In genomic region chr6:137867685-137868509, GRCh38 we compare ENCODE assay signal across 8 cellular contexts. TPM values are rescaled to one million over a fixed set of nuclear protein-coding genes. Genes with fewer than 3 reads are reported as not detected.
DNase-seq lines count a peak whose midpoint lies in the region; ATAC-seq, FAIRE-seq and TF ChIP-seq lines count a peak whose summit lies in the region.

No MANE protein-coding gene starts in this region.

- dilution Hi-C loops in IMR-90 (cut with HindIII; ENCODE audit: low sequenced_read_pairs, unreplicated experiment) = no loop called here
- dilution Hi-C loops in endothelial cell of umbilical vein (cut with MboI; ENCODE audit: extremely low pct_ligation_motif_present, low sequenced_read_pairs) = no loop called here

- H3K4me3 Mint-ChIP-seq in activated B cell treated with CpG ODN at 0.5 μM for 24 hours = peak overlapping the region; percentile 96

- no peak for TF ChIP-seq POLR2A in IMR-90 (IDR thresholded peaks at IDR 0.05; ENCODE audit: low read depth, low read length)
- no peak for TF ChIP-seq POLR2A in endothelial cell of umbilical vein (IDR thresholded peaks at IDR 0.05; ENCODE audit: low read depth, low read length)

- peak overlapping the region; percentile 30; the same call in 1 of the 2 replicates for H2BK120ac ChIP-seq in IMR-90 (ENCODE audit: low read depth, low read length)

- in situ Hi-C loops in IMR-90 (cut with MboI; ENCODE audit: low sequenced_read_pairs) = loop anchor here (5.0 to 10.0 kb wide), 2 partner anchors 161 to 237 kb away; partner anchors contain the start of gene PERP

- no peaks in the 10 kb centered on the region for H3K27me3 Mint-ChIP-seq in activated B cell treated with CpG ODN at 0.5 μM for 24 hours

- FAIRE-seq in endothelial cell of umbilical vein (lab: Jason Lieb, UNC) = peak; percentile 57

- peak overlapping the region; percentile 37 for H2BK5ac ChIP-seq in IMR-90 (ENCODE audit: low read depth, low read length, poor library complexity, severe bottlenecking)

- no peak for TF ChIP-seq RAD21 in IMR-90 (IDR thresholded peaks at IDR 0.05; ENCODE audit: low read length)

- H4K91ac ChIP-seq in IMR-90 (ENCODE audit: insufficient read depth, low read depth, low read length) = peak overlapping the region; percentile 65; the same call in 1 of the 2 replicates

- H3K4me1 Mint-ChIP-seq in activated B cell treated with CpG ODN at 0.5 μM for 24 hours = peaks cover 62% of the 10 kb centered on the region

- no peaks in the 10 kb centered on the region for H3K9me3 Mint-ChIP-seq in activated B cell treated with CpG ODN at 0.5 μM for 24 hours

- H3K18ac ChIP-seq in IMR-90 (ENCODE audit: low read depth, low read length) = peak overlapping the region; percentile 59

- peak overlapping the region; percentile 20 for H3K4ac ChIP-seq in IMR-90 (ENCODE audit: low read depth, low read length)

- POLR2A ChIA-PET in IMR-90 (lab: Charles Lee; ENCODE audit: unreplicated experiment) (no interaction called here), activated B cell treated with CpG ODN at 0.5 μM for 24 hours (lab: Charles Lee) (interaction anchor here (0.5 to 7.8 kb wide), 25 partner anchors 13 to 1108 kb away, joined by 3 to 80 read pairs (median 7); no protein-coding TSS in a partner anchor), endothelial cell of umbilical vein (lab: Charles Lee) (interaction anchor here (1.3 kb wide), 1 partner anchor 163 kb away, joined by 4 read pairs; no protein-coding TSS in a partner anchor)

- H3K9ac ChIP-seq in IMR-90 (ENCODE audit: low read depth, low read length) = peak overlapping the region; percentile 85
- peak overlapping the region; percentile 64 for H3K9ac ChIP-seq in endothelial cell of umbilical vein (replicated peaks; ENCODE audit: extremely low read depth, insufficient read depth, low read length)
- peak overlapping the region; percentile 70 for H3K9ac ChIP-seq in muscle layer of colon (ENCODE audit: low read length)

- H2AK5ac ChIP-seq in IMR-90 (ENCODE audit: low read depth, low read length) = no peak overlapping the region; the same call in 1 of the 2 replicates

- H3K9me1 ChIP-seq in IMR-90 (ENCODE audit: insufficient read depth, low read length) = 0 out of 2 replicates have a peak, but pooled peaks cover 5% of the 10 kb centered on the region
- H3K9me1 ChIP-seq in endothelial cell of umbilical vein (replicated peaks; ENCODE audit: control insufficient read depth, extremely low read depth, insufficient read depth, low read length) = no peaks in the 10 kb centered on the region

- H3K4me2 ChIP-seq in IMR-90 (ENCODE audit: low read depth, low read length) (peak overlapping the region; percentile 94), endothelial cell of umbilical vein (ENCODE audit: insufficient read depth, low read length) (peak overlapping the region; percentile 79)

- DNase-seq in stimulated activated CD4-positive, alpha-beta T cell treated with anti-CD3 and anti-CD28 coated beads, Interleukin-1b, Interleukin-23, amount 100 ng/mL, for 48 hours = peak; percentile 43
- DNase-seq in stimulated activated CD4-positive, alpha-beta T cell treated with anti-CD3 and anti-CD28 coated beads, Interleukin-2, amount 100 ng/mL, for 48 hours = no peak
- DNase-seq in IMR-90 = peak; percentile 37
- peak; percentile 38 for DNase-seq in activated B cell treated with CpG ODN at 0.5 μM for 24 hours
- DNase-seq in endothelial cell of umbilical vein (ENCODE audit: low read depth, low spot score) = peak; percentile 42
- peak in 1 of 2 donors; percentile 54 for DNase-seq in aorta
- no peak for DNase-seq in HuH-7 (ENCODE audit: low spot score)

- H3K36me3 Mint-ChIP-seq in activated B cell treated with CpG ODN at 0.5 μM for 24 hours (ENCODE audit: low read depth) = peaks cover 54% of the 10 kb centered on the region

- intact Hi-C loops in IMR-90 (cut with micrococcal nuclease) = loop anchor here (1.0 to 5.0 kb wide), 6 partner anchors 19 to 239 kb away; partner anchors contain the start of gene PERP
- intact Hi-C loops in activated B cell treated with CpG ODN at 0.5 μM for 24 hours (cut with micrococcal nuclease) = loop anchor here (1.0 to 5.0 kb wide), 12 partner anchors 36 to 765 kb away; partner anchors contain the start of gene HEBP2
- intact Hi-C loops in endothelial cell of umbilical vein (cut with micrococcal nuclease) = loop anchor here (1.0 to 2.0 kb wide), 5 partner anchors 68 to 160 kb away; no protein-coding TSS in a partner anchor
- intact Hi-C loops in aorta (cut with DNase I) = loop anchor here (5.0 to 10.0 kb wide), 3 partner anchors 64 to 653 kb away; partner anchors contain the start of gene IFNGR1 (in 1 of the 2)

- H3K27me3 ChIP-seq in IMR-90 (ENCODE audit: control insufficient read depth, insufficient read depth, low read length) (no peaks in the 10 kb centered on the region), endothelial cell of umbilical vein (ENCODE audit: control insufficient read depth in 2 of 2, insufficient read depth in 2 of 2, low read length in 2 of 2) (no peaks in the 10 kb centered on the region), muscle layer of colon (ENCODE audit: control insufficient read depth in 1 of 2, insufficient read depth in 2 of 2, low read length in 2 of 2) (no peaks in the 10 kb centered on the region), aorta (ENCODE audit: control insufficient read depth in 1 of 2, insufficient read depth in 2 of 2, low read length in 1 of 2) (no peaks in the 10 kb centered on the region)

- TF ChIP-seq CTCF in IMR-90 (conservative IDR thresholded peaks at IDR 0.05; ENCODE audit: low read depth, low read length) (no peak), activated B cell treated with CpG ODN at 0.5 μM for 24 hours (IDR thresholded peaks at IDR 0.05) (no peak), endothelial cell of umbilical vein (IDR thresholded peaks at IDR 0.05; ENCODE audit: extremely low read depth in 1 of 2, insufficient read depth in 1 of 2, low read depth in 1 of 2, low read length in 2 of 2) (no peak)

- no peak overlapping the region for H2BK15ac ChIP-seq in IMR-90 (ENCODE audit: low read depth, low read length)

- H3K9me3 ChIP-seq in IMR-90 (ENCODE audit: control insufficient read depth, insufficient read depth, low read length) (no peaks in the 10 kb centered on the region), endothelial cell of umbilical vein (replicated peaks; ENCODE audit: control insufficient read depth, insufficient read depth, low read length) (no peaks in the 10 kb centered on the region), muscle layer of colon (ENCODE audit: low read length) (no peaks in the 10 kb centered on the region), aorta (ENCODE audit: control insufficient read depth, low read length) (no peaks in the 10 kb centered on the region)

- H4K20me1 ChIP-seq in IMR-90 (ENCODE audit: insufficient read depth, low read length) (0 out of 2 replicates have a peak, but pooled peaks cover 6% of the 10 kb centered on the region), endothelial cell of umbilical vein (replicated peaks; ENCODE audit: control insufficient read depth, extremely low read depth, insufficient read depth, low read length) (no peaks in the 10 kb centered on the region)

- peak overlapping the region; percentile 50; the same call in 1 of the 2 replicates for H3K56ac ChIP-seq in IMR-90 (ENCODE audit: extremely low read depth, insufficient read depth, low read length)

- peak overlapping the region; percentile 94 for H3K27ac Mint-ChIP-seq in activated B cell treated with CpG ODN at 0.5 μM for 24 hours

- ATAC-seq in IMR-90 (ENCODE audit: low read depth) (peak; percentile 22), activated B cell treated with CpG ODN at 0.5 μM for 24 hours (ENCODE audit: low read depth) (no peak), aorta (ENCODE audit: low FRiP score) (peak; percentile 20)

- peak overlapping the region; percentile 90 for H3K23ac ChIP-seq in IMR-90 (ENCODE audit: low read depth, low read length)

- H4K5ac ChIP-seq in IMR-90 (ENCODE audit: low read depth, low read length) = peak overlapping the region; percentile 21

- H2BK20ac ChIP-seq in IMR-90 (ENCODE audit: low read depth, low read length) = no peak overlapping the region

- CTCF ChIA-PET in IMR-90 (lab: Yijun Ruan, JAX) (interaction anchor here (0.6 to 2.1 kb wide), 10 partner anchors 20 to 555 kb away, joined by 3 to 10 read pairs (median 4); no protein-coding TSS in a partner anchor), activated B cell treated with CpG ODN at 0.5 μM for 24 hours (lab: Charles Lee) (interaction anchor here (0.9 to 10.8 kb wide), 26 partner anchors 8 to 169 kb away, joined by 3 to 132 read pairs (median 7); no protein-coding TSS in a partner anchor), endothelial cell of umbilical vein (lab: Charles Lee) (interaction anchor here (0.6 to 8.4 kb wide), 35 partner anchors 9 to 187 kb away, joined by 3 to 111 read pairs (median 5); no protein-coding TSS in a partner anchor)

- 7% methylated on average over 18 of the region's 32 CpGs; no CpG with 5 or more reads in 1 of the 2 experiments for WGBS in IMR-90 (ENCODE audit: extremely low coverage in 2 of 2, insufficient read length in 1 of 2), 2 experiments
- WGBS in aorta, 2 donors = 5 to 9% methylated on average over 32 of the region's 32 CpGs

- H3K4me3 ChIP-seq in IMR-90 (ENCODE audit: insufficient read depth, low read depth, low read length) (peak overlapping the region; percentile 88), endothelial cell of umbilical vein (replicated peaks in 1 of 3; ENCODE audit: insufficient read depth in 1 of 3, low read depth in 1 of 3, low read length in 3 of 3) (peak overlapping the region; percentile 54 to 88 (median 63)), muscle layer of colon (ENCODE audit: low read depth in 1 of 2, low read length in 2 of 2) (peak overlapping the region; percentile 93 to 96), aorta (ENCODE audit: low read length in 2 of 2) (peak overlapping the region; percentile 75 to 78)

- H4K8ac ChIP-seq in IMR-90 (ENCODE audit: low read depth in 2 of 2, low read length in 2 of 2) = peak overlapping the region; percentile 2 to 36; a peak in 2 of 4 replicates

- H3K27ac ChIP-seq in IMR-90 (ENCODE audit: insufficient read depth, low read length) (peak overlapping the region; percentile 70), endothelial cell of umbilical vein (ENCODE audit: insufficient read depth, low read depth, low read length) (peak overlapping the region; percentile 48), muscle layer of colon (ENCODE audit: low read depth, low read length) (peak overlapping the region; percentile 95), aorta (ENCODE audit: low read depth in 1 of 2, low read length in 2 of 2) (no peak overlapping the region)

- no peaks in the 10 kb centered on the region for H3K79me2 ChIP-seq in endothelial cell of umbilical vein (ENCODE audit: control insufficient read depth, insufficient read depth, low read length)

- peak overlapping the region; percentile 92 for H2AFZ ChIP-seq in IMR-90 (replicated peaks; ENCODE audit: low read length, poor library complexity)
- peak overlapping the region; percentile 56 for H2AFZ ChIP-seq in endothelial cell of umbilical vein (ENCODE audit: low read depth, low read length)

- BruUV-seq in IMR-90 (replicated peaks; lab: Mats Ljungman, UMichigan) (no TSS peak), endothelial cell of umbilical vein (replicated peaks; lab: Mats Ljungman, UMichigan) (no TSS peak)

- H3K79me1 ChIP-seq in IMR-90 (ENCODE audit: low read depth in 1 of 2, low read length in 2 of 2) = peaks cover 6 to 43% of the 10 kb centered on the region in 2 experiments; a peak in 3 of 4 replicates

- H3K14ac ChIP-seq in IMR-90 (replicated peaks; ENCODE audit: low read depth, low read length) = peak overlapping the region; percentile 93

- peaks cover 12% of the 10 kb centered on the region for H3K4me1 ChIP-seq in IMR-90 (ENCODE audit: control insufficient read depth, insufficient read depth, low read length)
- H3K4me1 ChIP-seq in endothelial cell of umbilical vein (ENCODE audit: control insufficient read depth, extremely low read depth, insufficient read depth, low read length) = peaks cover 32% of the 10 kb centered on the region
- peaks cover 63% of the 10 kb centered on the region for H3K4me1 ChIP-seq in muscle layer of colon (ENCODE audit: insufficient read depth, low read length)
- H3K4me1 ChIP-seq in aorta (ENCODE audit: control insufficient read depth in 1 of 2, insufficient read depth in 2 of 2, low read length in 2 of 2) = no peaks in the 10 kb centered on the region

- peak overlapping the region; percentile 66 for H2AK9ac ChIP-seq in IMR-90 (replicated peaks; ENCODE audit: low read depth, low read length, poor library complexity)

- H3K36me3 ChIP-seq in IMR-90 (ENCODE audit: control insufficient read depth, insufficient read depth, low read length) = peaks cover 4% of the 10 kb centered on the region; the same call in 1 of the 2 replicates
- no peaks in the 10 kb centered on the region for H3K36me3 ChIP-seq in endothelial cell of umbilical vein (ENCODE audit: control insufficient read depth in 2 of 2, extremely low read depth in 1 of 2, insufficient read depth in 2 of 2, low read length in 2 of 2)
- H3K36me3 ChIP-seq in muscle layer of colon (ENCODE audit: insufficient read depth, low read length) = peaks cover 9% of the 10 kb centered on the region
- no peaks in the 10 kb centered on the region for H3K36me3 ChIP-seq in aorta (ENCODE audit: control insufficient read depth in 1 of 2, insufficient read depth in 2 of 2, low read length in 1 of 2)

RNA-seq across cellular contexts. Expression of gene TNFAIP3, which starts 0.8 kb away (rescaled TPM):
- 4.4 and 5.0 TPM in 2 replicates for total RNA-seq in IMR-90 (2012; rRNA removed)
- 12.6 and 14.2 TPM in 2 replicates for polyA plus RNA-seq in IMR-90 (2012; rRNA removed)
- polyA plus RNA-seq in IMR-90 (2012; cell fraction: cytosol; rRNA removed) = 3.5 and 6.8 TPM in 2 replicates
- polyA plus RNA-seq in IMR-90 (2012; cell fraction: nucleus; rRNA removed; ENCODE audit: low replicate concordance) = 29.5 and 108 TPM in 2 replicates
- total RNA-seq in activated B cell treated with CpG ODN at 0.5 μM for 24 hours = 207 and 226 TPM in 2 replicates
- total RNA-seq in endothelial cell of umbilical vein = 4.2 and 8.6 TPM in 2 replicates
- polyA plus RNA-seq in endothelial cell of umbilical vein = 3.5 and 4.0 TPM in 2 replicates
- polyA plus RNA-seq in endothelial cell of umbilical vein (2011; cell fraction: cytosol; rRNA removed) = 3.6 and 4.3 TPM in 2 replicates
- 28.8 and 35.5 TPM in 2 replicates for polyA plus RNA-seq in endothelial cell of umbilical vein (2011; cell fraction: nucleus; rRNA removed)
- polyA plus RNA-seq in endothelial cell of umbilical vein (2012) = 7.5 TPM in 2 replicates
- polyA minus RNA-seq in endothelial cell of umbilical vein = 5.1 TPM in 2 replicates
- 2.3 TPM for polyA minus RNA-seq in endothelial cell of umbilical vein (2011; cell fraction: cytosol; rRNA and poly(A)+ RNA removed)
- polyA minus RNA-seq in endothelial cell of umbilical vein (2011; cell fraction: nucleus; rRNA and poly(A)+ RNA removed) = 12.8 and 17.4 TPM in 2 replicates
- total RNA-seq in aorta = 10 to 100 TPM; 22.0 to 40.2 TPM
- polyA plus RNA-seq in aorta = 1 to 10 TPM; 4.9 to 5.6 TPM

Comparison
In these comparisons a context has a peak if more than half of its experiments do, and no peak if none do; other contexts are left out.
1. DNase-seq: peak in stimulated activated CD4-positive, alpha-beta T cell treated with anti-CD3 and anti-CD28 coated beads, Interleukin-1b, Interleukin-23, amount 100 ng/mL, for 48 hours (single experiment), IMR-90 (single experiment), activated B cell treated with CpG ODN at 0.5 μM for 24 hours (single experiment) and endothelial cell of umbilical vein (single experiment); none in stimulated activated CD4-positive, alpha-beta T cell treated with anti-CD3 and anti-CD28 coated beads, Interleukin-2, amount 100 ng/mL, for 48 hours (0 of 2) and HuH-7 (single experiment).
2. H3K27ac ChIP-seq: peak in IMR-90 (single experiment), endothelial cell of umbilical vein (single experiment) and muscle layer of colon (single experiment); none in aorta (0 of 2).
3. Peak in every context shown above with its lines, with median percentiles within 50 percentile points of each other: H3K4me3 ChIP-seq and H3K9ac ChIP-seq.